ENCODE assay signal across 19 cellular contexts in genomic region chr3:123446210-123446609, GRCh38. TPM values are rescaled to one million over a fixed set of nuclear protein-coding genes. Genes with fewer than 3 reads are reported as not detected.
DNase-seq lines count a peak whose midpoint lies in the region; ATAC-seq and TF ChIP-seq lines count a peak whose summit lies in the region.
"Had no signal": no experiment of that assay in that cellular context is flagged by ENCODE, and none has a peak within 500 bp of the region (broad histone marks: within the 10 kb centered on the region; RNA-seq: fewer than 3 reads in every experiment).

No MANE protein-coding gene starts in this region.

- H3K9me3 Mint-ChIP-seq in MCF 10A (ENCODE audit: unreplicated experiment) (no peaks in the 10 kb centered on the region), nephron progenitor cell (no peaks in the 10 kb centered on the region)
- H3K9me3 Mint-ChIP-seq: activated T-cell treated with anti-CD3 and anti-CD28 coated beads, Interleukin-2, amount 50 U/mL, for 4 hours had no signal

- H3K4me1 ChIP-seq in breast epithelium (no peaks in the 10 kb centered on the region), tibial artery (peaks cover 0 to 59% (median 18%) of the 10 kb centered on the region in 4 donors)

- no peaks in the 10 kb centered on the region for H3K9me3 ChIP-seq in breast epithelium
- no peaks in the 10 kb centered on the region for H3K9me3 ChIP-seq in tibial artery
- H3K9me3 ChIP-seq: A549, right lobe of liver, upper lobe of left lung had no signal

- no peaks in the 10 kb centered on the region for H3K36me3 ChIP-seq in breast epithelium
- H3K36me3 ChIP-seq in tibial artery = no peaks in the 10 kb centered on the region
- H3K36me3 ChIP-seq: right lobe of liver, upper lobe of left lung had no signal

- H3K4me3 Mint-ChIP-seq in MCF 10A (ENCODE audit: unreplicated experiment) (no peak overlapping the region), nephron progenitor cell (peak overlapping the region; percentile 76)

- H3K4me1 Mint-ChIP-seq in MCF 10A (ENCODE audit: insufficient read depth, unreplicated experiment) = no peaks in the 10 kb centered on the region
- H3K4me1 Mint-ChIP-seq in nephron progenitor cell = peaks cover 40% of the 10 kb centered on the region

- no peak overlapping the region for H3K27ac Mint-ChIP-seq in MCF 10A (ENCODE audit: low read depth, unreplicated experiment)
- H3K27ac Mint-ChIP-seq in nephron progenitor cell = no peak overlapping the region

- H3K4me3 ChIP-seq in breast epithelium (peak overlapping the region; percentile 26 to 78 (median 68)), dorsolateral prefrontal cortex (peak overlapping the region; percentile 22 to 85 (median 68)), tibial artery (peak overlapping the region; percentile 78)
- H3K4me3 ChIP-seq: A549, GM23248 had no signal

- TF ChIP-seq CTCF in breast epithelium (IDR thresholded peaks at IDR 0.05) (no peak), MCF 10A (IDR thresholded peaks at IDR 0.05; ENCODE audit: unreplicated experiment) (no peak), dorsolateral prefrontal cortex (IDR thresholded peaks at IDR 0.05 in 54 of 56, conservative IDR thresholded peaks at IDR 0.05 in 2 of 56; ENCODE audit: low read depth in 1 of 56, partially characterized antibody in 56 of 56) (peak in 1 of 56 donors; percentile 4), nephron progenitor cell (IDR thresholded peaks at IDR 0.05) (no peak), tibial artery (IDR thresholded peaks at IDR 0.05) (no peak)

- peaks cover 57% of the 10 kb centered on the region for H3K27me3 Mint-ChIP-seq in MCF 10A (ENCODE audit: insufficient read depth, unreplicated experiment)
- peaks cover 59% of the 10 kb centered on the region for H3K27me3 Mint-ChIP-seq in nephron progenitor cell (ENCODE audit: low read depth, poor library complexity)

- ATAC-seq in HG02588 (IDR thresholded peaks at IDR 0.05; ENCODE audit: unreplicated experiment) = no peak
- ATAC-seq: A549; activated T-cell treated with anti-CD3 and anti-CD28 coated beads, Interleukin-2, amount 50 U/mL, for 4 hours; right lobe of liver had no signal

- TF ChIP-seq POLR2A in breast epithelium (IDR thresholded peaks at IDR 0.05) = no peak

- CTCF ChIA-PET in MCF 10A (lab: Yijun Ruan, JAX) = interaction anchor here (1.3 kb wide), 1 partner anchor 117 kb away, joined by 6 read pairs; no protein-coding TSS in a partner anchor

- POLR2A ChIA-PET in MCF 10A (lab: Yijun Ruan, JAX) = no interaction called here

- intact Hi-C loops in breast epithelium (cut with DNase I; ENCODE audit: low total_unique reads) (no loop called here), MCF 10A (cut with micrococcal nuclease) (no loop called here), dorsolateral prefrontal cortex (cut with DNase I) (loop anchor here (2.0 to 5.0 kb wide), 2 partner anchors 34 to 117 kb away; no protein-coding TSS in a partner anchor), tibial artery (cut with DNase I; ENCODE audit: low total_unique reads) (loop anchor here (2.0 kb wide), 1 partner anchor 117 kb away; no protein-coding TSS in a partner anchor)

- H3K36me3 Mint-ChIP-seq in MCF 10A (ENCODE audit: insufficient read depth, unreplicated experiment) = no peaks in the 10 kb centered on the region
- no peaks in the 10 kb centered on the region for H3K36me3 Mint-ChIP-seq in nephron progenitor cell (ENCODE audit: low read depth)

- H3K27ac ChIP-seq in breast epithelium = no peak overlapping the region
- peak overlapping the region; percentile 11 to 100 (median 95) for H3K27ac ChIP-seq in dorsolateral prefrontal cortex
- peak overlapping the region; percentile 90 to 96 for H3K27ac ChIP-seq in tibial artery
- H3K27ac ChIP-seq: A549, GM23248, right lobe of liver, upper lobe of left lung had no signal

- no peak for DNase-seq in breast epithelium (ENCODE audit: low spot score in 2 of 2)
- no peak for DNase-seq in MCF 10A (ENCODE audit: unreplicated experiment)
- no peak for DNase-seq in dorsolateral prefrontal cortex
- no peak for DNase-seq in nephron progenitor cell
- DNase-seq in tibial artery = no peak
- DNase-seq in NCI-H524 (lab: John Stamatoyannopoulos, UW) = no peak
- no peak for DNase-seq in germinal center (ENCODE audit: low spot score)
- DNase-seq: activated CD4-positive, alpha-beta T cell treated with anti-CD3 and anti-CD28 coated beads, Interleukin-2, amount 50 U/mL, for 48 hours; activated T-cell treated with anti-CD3 and anti-CD28 coated beads, Interleukin-2, amount 50 U/mL, for 4 hours; EL; GM23248; Kasumi-1; NCI-H1417 treated with DMSO at 0.1 percent for 48 hours; NCI-H446 treated with DMSO at 0.1 percent for 48 hours; right lobe of liver; SIG-M5; upper lobe of left lung had no signal

- H3K27me3 ChIP-seq in breast epithelium (peaks cover 0 to 4% of the 10 kb centered on the region in 2 donors), dorsolateral prefrontal cortex (no peaks in the 10 kb centered on the region), tibial artery (no peaks in the 10 kb centered on the region)

- no TSS peak for BruUV-seq in MCF 10A (replicated peaks; lab: Mats Ljungman, UMichigan)

RNA-seq across cellular contexts. Expression of gene ADCY5, which starts 2.7 kb away (rescaled TPM):
- total RNA-seq in breast epithelium = 10 to 100 TPM; 10.1 to 32.5 (median 11.5) TPM
- not detected in 2 replicates for total RNA-seq in MCF 10A (2022)
- 10 to 100 TPM; 54.5 to 98.2 (median 76.9) TPM for total RNA-seq in dorsolateral prefrontal cortex

Comparison
In these comparisons a context has a peak if more than half of its experiments do, and no peak if none do; other contexts are left out.
1. RNA of gene ADCY5, which starts 2.7 kb away (total RNA-seq): 54.5 to 98.2 TPM in dorsolateral prefrontal cortex and 10.1 to 32.5 TPM in breast epithelium; not detected in MCF 10A; every median in the first group is over 10 times any median in the second.
2. H3K27ac ChIP-seq: peak in dorsolateral prefrontal cortex (59 of 59) and tibial artery (2 of 2); none in breast epithelium (0 of 2).
3. intact Hi-C loops: an anchor here in dorsolateral prefrontal cortex (2.0 to 5.0 kb wide) and tibial artery (2.0 kb wide); none called in breast epithelium and MCF 10A.
4. Peak in every context shown above with its lines, with median percentiles within 50 percentile points of each other: H3K4me3 ChIP-seq.